ENCODE assay signal across 6 cellular contexts in the genomic region with DNA sequence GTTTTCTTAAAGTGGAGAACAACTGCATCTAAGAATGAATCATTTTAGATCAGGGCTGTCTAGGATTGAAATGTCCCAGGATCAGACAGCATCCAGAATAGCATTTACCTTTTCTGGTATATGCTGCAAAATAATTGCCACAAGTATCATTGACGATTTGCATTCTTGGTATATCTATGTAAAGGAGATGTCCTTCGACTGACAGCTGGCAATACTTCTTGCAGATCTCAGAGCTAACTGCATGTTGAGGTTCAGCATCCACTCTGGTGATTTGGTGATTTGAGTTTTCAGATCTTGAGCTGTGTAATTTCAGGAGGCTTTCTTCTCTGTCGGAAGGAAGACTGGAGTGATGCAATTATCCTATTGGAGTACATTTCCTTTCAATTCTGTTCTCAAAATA.
"Had no signal": no experiment of that assay in that cellular context is flagged by ENCODE, and none has a peak within 500 bp of the region (broad histone marks: within the 10 kb centered on the region; RNA-seq: fewer than 3 reads in every experiment).

No MANE protein-coding gene starts in this region.

- H3K4me3 Mint-ChIP-seq: GM23338, H9 had no signal

- H3K4me1 Mint-ChIP-seq: GM23338, H9 had no signal

- ATAC-seq: GM23338, K562 had no signal

- H3K27ac Mint-ChIP-seq: GM23338, H9 had no signal

- H3K9me3 Mint-ChIP-seq: H9 had no signal

- DNase-seq: H9, HCEC 1CT, IMR-90, KG1 had no signal
